Comparison of ENCODE assay signal across 11 cellular contexts in genomic region chr7:127819975-127820778, GRCh38.
DNase-seq lines count a peak whose midpoint lies in the region; ATAC-seq, FAIRE-seq and TF ChIP-seq lines count a peak whose summit lies in the region.
"Had no signal": no experiment of that assay in that cellular context is flagged by ENCODE, and none has a peak within 500 bp of the region (broad histone marks: within the 10 kb centered on the region; RNA-seq: fewer than 3 reads in every experiment).

No MANE protein-coding gene starts in this region.

- peaks cover 18% of the 10 kb centered on the region for H3K4me1 ChIP-seq in mammary epithelial cell (ENCODE audit: insufficient read depth, low read length)
- peaks cover 0 to 11% of the 10 kb centered on the region in 2 donors for H3K4me1 ChIP-seq in small intestine (ENCODE audit: control insufficient read depth in 2 of 2, insufficient read depth in 1 of 2, low read depth in 1 of 2, low read length in 1 of 2)

- H2AFZ ChIP-seq in mammary epithelial cell (ENCODE audit: low read depth, low read length), result no peak overlapping the region

- H3K27me3 ChIP-seq in mammary epithelial cell (ENCODE audit: insufficient read depth, low read length) (no peaks in the 10 kb centered on the region), small intestine (ENCODE audit: control insufficient read depth in 2 of 2, insufficient read depth in 2 of 2, low read length in 2 of 2) (no peaks in the 10 kb centered on the region)

- no peak for ATAC-seq in GM18520 (IDR thresholded peaks at IDR 0.05; ENCODE audit: unreplicated experiment)
- ATAC-seq: mucosa of descending colon had no signal

- no peak for TF ChIP-seq CTCF in mammary epithelial cell (conservative IDR thresholded peaks at IDR 0.05 in 1 of 2, IDR thresholded peaks at IDR 0.05 in 1 of 2; ENCODE audit: extremely low read depth in 1 of 2, insufficient read depth in 1 of 2, low read depth in 1 of 2, low read length in 2 of 2)

- BruUV-seq in mammary epithelial cell (replicated peaks; lab: Mats Ljungman, UMichigan), result no TSS peak

- no peak overlapping the region for H3K4me2 ChIP-seq in mammary epithelial cell (ENCODE audit: insufficient read depth, low read depth, low read length)

- no peaks in the 10 kb centered on the region for H4K20me1 ChIP-seq in mammary epithelial cell (ENCODE audit: insufficient read depth, low read length)

- H3K9ac ChIP-seq in mammary epithelial cell (ENCODE audit: insufficient read depth, low read length), result no peak overlapping the region

- no peak for FAIRE-seq in small intestine (lab: Jason Lieb, UNC)

- in situ Hi-C loops in mammary epithelial cell (cut with MboI; ENCODE audit: low sequenced_read_pairs in 2 of 2), result no loop called here

- 67% methylated on average over 4 of the region's 4 CpGs for WGBS in mammary epithelial cell (ENCODE audit: low coverage, missing lambda C conversion rate)
- 33 to 53% (median 43%) methylated on average over 4 of the region's 4 CpGs for WGBS in small intestine, 3 donors

- H3K4me3 ChIP-seq in mammary epithelial cell (replicated peaks in 1 of 3; ENCODE audit: insufficient read depth in 1 of 3, low read depth in 2 of 3, low read length in 3 of 3) (no peak overlapping the region), small intestine (ENCODE audit: low read depth in 1 of 2, low read length in 2 of 2) (no peak overlapping the region)
- H3K4me3 ChIP-seq: mucosa of descending colon, thoracic aorta had no signal

- CTCF ChIA-PET in mammary epithelial cell (lab: Charles Lee; ENCODE audit: low non-redundant PET), result no interaction called here

- intact Hi-C loops in mammary epithelial cell (cut with micrococcal nuclease), result no loop called here

- dilution Hi-C loops in mammary epithelial cell (cut with HindIII; ENCODE audit: low sequenced_read_pairs), result no loop called here

- H3K9me3 ChIP-seq in mammary epithelial cell (replicated peaks; ENCODE audit: insufficient read depth, low read length) (no peaks in the 10 kb centered on the region), small intestine (ENCODE audit: control insufficient read depth, low read depth) (no peaks in the 10 kb centered on the region)
- H3K9me3 ChIP-seq: mucosa of descending colon, thoracic aorta had no signal

- H3K36me3 ChIP-seq in mammary epithelial cell (ENCODE audit: insufficient read depth, low read length), result no peaks in the 10 kb centered on the region
- H3K36me3 ChIP-seq in small intestine (ENCODE audit: control insufficient read depth in 2 of 2, insufficient read depth in 2 of 2, low read length in 2 of 2), result no peaks in the 10 kb centered on the region
- H3K36me3 ChIP-seq: thoracic aorta had no signal

- H3K79me2 ChIP-seq in mammary epithelial cell (ENCODE audit: insufficient read depth, low read length), result peaks cover 90% of the 10 kb centered on the region

- DNase-seq in NCI-H82 (lab: John Stamatoyannopoulos, UW), result peak; percentile 24
- DNase-seq in NCI-H82 treated with DMSO at 0.1 percent for 48 hours (lab: John Stamatoyannopoulos, UW; ENCODE audit: unreplicated experiment), result no peak
- peak; percentile 60 to 67 for DNase-seq in Kasumi-1 (lab: John Stamatoyannopoulos, UW)
- DNase-seq in mammary epithelial cell, result peak; percentile 11
- DNase-seq in small intestine, result peak; percentile 61
- no peak for DNase-seq in NCI-H345 (lab: John Stamatoyannopoulos, UW)
- DNase-seq in DMS114 treated with DMSO at 0.1 percent for 48 hours (lab: John Stamatoyannopoulos, UW; ENCODE audit: unreplicated experiment), result no peak
- DNase-seq: mucosa of descending colon had no signal

- H3K27ac ChIP-seq in mammary epithelial cell (ENCODE audit: insufficient read depth, low read depth, low read length) (no peak overlapping the region), small intestine (ENCODE audit: low read depth in 1 of 2, low read length in 1 of 2) (no peak overlapping the region)
- H3K27ac ChIP-seq: 22Rv1, thoracic aorta had no signal

Comparison
In these comparisons a context has a peak if more than half of its experiments do, and no peak if none do; other contexts are left out.
1. DNase-seq: peak in NCI-H82 (single experiment), Kasumi-1 (2 of 2), mammary epithelial cell (single experiment) and small intestine (single experiment); none in NCI-H82 treated with DMSO at 0.1 percent for 48 hours (single experiment), NCI-H345 (single experiment) and DMS114 treated with DMSO at 0.1 percent for 48 hours (single experiment).